In genomic region chr5:83473344-83474169, GRCh38 we compare ENCODE assay signal across 8 cellular contexts. TPM values are rescaled to one million over a fixed set of nuclear protein-coding genes. Genes with fewer than 3 reads are reported as not detected.
DNase-seq lines count a peak whose midpoint lies in the region; ATAC-seq and TF ChIP-seq lines count a peak whose summit lies in the region.

No MANE protein-coding gene starts in this region.

- H3K14ac ChIP-seq in neuronal stem cell (ENCODE audit: low read length) = peak overlapping the region; percentile 94

- peak overlapping the region; percentile 99 for H3K18ac ChIP-seq in neuronal stem cell (ENCODE audit: low read length)

- H3K4me2 ChIP-seq in neuronal stem cell (ENCODE audit: insufficient read depth, low read length, poor library complexity, severe bottlenecking) = peak overlapping the region; percentile 91

- peak overlapping the region; percentile 23 for H2AK5ac ChIP-seq in neuronal stem cell (ENCODE audit: low read depth, low read length)

- no CpG with 5 or more reads among the region's 42 CpGs for WGBS in neuronal stem cell (ENCODE audit: extremely low coverage in 2 of 2, insufficient read length in 2 of 2, insufficient replicate concordance in 1 of 2), 2 donors

- H3K4me3 Mint-ChIP-seq in activated naive CD8-positive, alpha-beta T cell treated with anti-CD3 and anti-CD28 coated beads for 36 hours = peak overlapping the region; percentile 83
- peak overlapping the region; percentile 99 for H3K4me3 Mint-ChIP-seq in glutamatergic neuron (ENCODE audit: unreplicated experiment)

- peak overlapping the region; percentile 99 for H3K9ac ChIP-seq in neuronal stem cell (ENCODE audit: low read depth, low read length, poor library complexity)

- peak; percentile 87 for TF ChIP-seq CTCF in glutamatergic neuron (IDR thresholded peaks at IDR 0.05; ENCODE audit: partially characterized antibody, unreplicated experiment)
- peak; percentile 66 to 82 (median 68) for TF ChIP-seq CTCF in uterus (IDR thresholded peaks at IDR 0.05)

- peaks cover 33% of the 10 kb centered on the region for H3K4me1 Mint-ChIP-seq in activated naive CD8-positive, alpha-beta T cell treated with anti-CD3 and anti-CD28 coated beads for 36 hours
- H3K4me1 Mint-ChIP-seq in glutamatergic neuron (ENCODE audit: low read depth, unreplicated experiment) = peaks cover 13% of the 10 kb centered on the region

- peaks cover 7 to 29% of the 10 kb centered on the region in 2 donors for H3K4me1 ChIP-seq in neuronal stem cell (ENCODE audit: control insufficient read depth in 2 of 2, insufficient read depth in 1 of 2, low read depth in 1 of 2, low read length in 2 of 2)
- H3K4me1 ChIP-seq in uterus = no peaks in the 10 kb centered on the region

- H3K36me3 Mint-ChIP-seq in activated naive CD8-positive, alpha-beta T cell treated with anti-CD3 and anti-CD28 coated beads for 36 hours = peaks cover 2% of the 10 kb centered on the region
- no peaks in the 10 kb centered on the region for H3K36me3 Mint-ChIP-seq in glutamatergic neuron (ENCODE audit: unreplicated experiment)

- peak overlapping the region; percentile 94 for H3K27ac ChIP-seq in neuronal stem cell (replicated peaks; ENCODE audit: low read length)
- peak overlapping the region; percentile 77 for H3K27ac ChIP-seq in uterus

- no peak overlapping the region for H2BK12ac ChIP-seq in neuronal stem cell (ENCODE audit: low read length)

- H3K79me1 ChIP-seq in neuronal stem cell (ENCODE audit: low read depth, low read length) = no peaks in the 10 kb centered on the region

- H3K36me3 ChIP-seq in neuronal stem cell (replicated peaks in 1 of 2; ENCODE audit: control insufficient read depth in 2 of 2, insufficient read depth in 2 of 2, low read length in 2 of 2) (peaks cover 0 to 43% of the 10 kb centered on the region in 2 donors), uterus (no peaks in the 10 kb centered on the region)

- H2AFZ ChIP-seq in neuronal stem cell (ENCODE audit: low read length) = peak overlapping the region; percentile 60

- peak overlapping the region; percentile 33 for H2BK5ac ChIP-seq in neuronal stem cell (ENCODE audit: low read length)

- peaks cover 86% of the 10 kb centered on the region for H3K27me3 Mint-ChIP-seq in activated naive CD8-positive, alpha-beta T cell treated with anti-CD3 and anti-CD28 coated beads for 36 hours
- peaks cover 15% of the 10 kb centered on the region for H3K27me3 Mint-ChIP-seq in glutamatergic neuron (ENCODE audit: unreplicated experiment)

- TF ChIP-seq POLR2A in uterus (IDR thresholded peaks at IDR 0.05) = peak; percentile 37 to 48

- peak overlapping the region; percentile 87 to 88 for H3K4me3 ChIP-seq in neuronal stem cell (ENCODE audit: low read length in 2 of 2)
- peak overlapping the region; percentile 35 to 46 for H3K4me3 ChIP-seq in uterus

- peak overlapping the region; percentile 8 for H3K23ac ChIP-seq in neuronal stem cell (ENCODE audit: low read depth, low read length, poor library complexity)

- peaks cover 0 to 5% of the 10 kb centered on the region in 2 donors for H3K9me3 ChIP-seq in neuronal stem cell (replicated peaks in 1 of 2; ENCODE audit: control insufficient read depth in 2 of 2, insufficient read depth in 1 of 2, low read depth in 1 of 2, low read length in 2 of 2)
- no peaks in the 10 kb centered on the region for H3K9me3 ChIP-seq in uterus

- H2BK120ac ChIP-seq in neuronal stem cell (ENCODE audit: low read depth, low read length) = peak overlapping the region; percentile 98

- intact Hi-C loops in uterus (cut with DNase I; ENCODE audit: low total_unique reads) = no loop called here

- H3K27me3 ChIP-seq in neuronal stem cell (ENCODE audit: control insufficient read depth in 3 of 3, insufficient read depth in 3 of 3, low read depth in 1 of 3, low read length in 3 of 3) (no peaks in the 10 kb centered on the region), uterus (peaks cover 0 to 9% of the 10 kb centered on the region in 2 donors)

- H4K91ac ChIP-seq in neuronal stem cell (ENCODE audit: low read depth, low read length, poor library complexity) = no peak overlapping the region

- peak; percentile 72 for ATAC-seq in GM21515 (IDR thresholded peaks at IDR 0.05; ENCODE audit: unreplicated experiment)

- DNase-seq in Daoy (ENCODE audit: low read depth) (peak; percentile 99), HT1080 (ENCODE audit: low read depth) (peak; percentile 98), OCI-M2 (lab: John Stamatoyannopoulos, UW; ENCODE audit: unreplicated experiment) (peak; percentile 29), glutamatergic neuron (peak; percentile 95), neuronal stem cell (ENCODE audit: low spot score) (peak; percentile 97), uterus (peak; percentile 89 to 93)
- DNase-seq in activated naive CD8-positive, alpha-beta T cell treated with anti-CD3 and anti-CD28 coated beads for 36 hours = peak; percentile 63

- no peak overlapping the region for H4K8ac ChIP-seq in neuronal stem cell (ENCODE audit: low read depth, low read length)

- H2BK15ac ChIP-seq in neuronal stem cell (ENCODE audit: low read length) = peak overlapping the region; percentile 95

- peak overlapping the region; percentile 31 for H3K27ac Mint-ChIP-seq in activated naive CD8-positive, alpha-beta T cell treated with anti-CD3 and anti-CD28 coated beads for 36 hours
- H3K27ac Mint-ChIP-seq in glutamatergic neuron (ENCODE audit: unreplicated experiment) = peak overlapping the region; percentile 94

- no peak overlapping the region for H3K4ac ChIP-seq in neuronal stem cell (ENCODE audit: low read length)

- no peaks in the 10 kb centered on the region for H3K9me3 Mint-ChIP-seq in activated naive CD8-positive, alpha-beta T cell treated with anti-CD3 and anti-CD28 coated beads for 36 hours
- H3K9me3 Mint-ChIP-seq in glutamatergic neuron (ENCODE audit: unreplicated experiment) = peaks cover 14% of the 10 kb centered on the region

RNA-seq across cellular contexts. Expression of gene VCAN, which starts 2.0 kb away (rescaled TPM):
- 24.5 and 30.7 TPM in 2 replicates for total RNA-seq in Daoy (2014; rRNA removed; shearing (Covaris generic))
- total RNA-seq in HT1080 (2014; rRNA removed; shearing (Covaris generic)) = 7.5 and 7.8 TPM in 2 replicates
- polyA plus RNA-seq in HT1080 (2015; cell fraction: cytosol; rRNA removed) = 1.5 and 3.5 TPM in 2 replicates
- 72.5 and 73.9 TPM in 2 replicates for polyA plus RNA-seq in HT1080 (2015; cell fraction: nucleus; rRNA removed)
- total RNA-seq in activated naive CD8-positive, alpha-beta T cell treated with anti-CD3 and anti-CD28 coated beads for 36 hours = not detected
- total RNA-seq in glutamatergic neuron (ENCODE audit: unreplicated experiment) = 152 TPM
- polyA plus RNA-seq in neuronal stem cell (2013, experiment 1 of 2) = 37.7 TPM
- polyA plus RNA-seq in neuronal stem cell (2013, experiment 2 of 2) = 38.4 TPM
- 100 to 1,000 TPM in 1 of 4 donors, 10 to 100 TPM in 3; 53.0 to 833 (median 65.1) TPM for total RNA-seq in uterus

Comparison
In these comparisons a context has a peak if more than half of its experiments do, and no peak if none do; other contexts are left out.
1. Peak in every context shown above with its lines: DNase-seq, ATAC-seq, H3K4me3 ChIP-seq and H3K27ac ChIP-seq.
2. DNase-seq: peak in every context shown above with its lines; median percentile 99 in Daoy; 98 in HT1080; 97 in neuronal stem cell; 95 in glutamatergic neuron; 91 in uterus; 63 in activated naive CD8-positive, alpha-beta T cell treated with anti-CD3 and anti-CD28 coated beads for 36 hours; 29 in OCI-M2.